In the genomic region with DNA sequence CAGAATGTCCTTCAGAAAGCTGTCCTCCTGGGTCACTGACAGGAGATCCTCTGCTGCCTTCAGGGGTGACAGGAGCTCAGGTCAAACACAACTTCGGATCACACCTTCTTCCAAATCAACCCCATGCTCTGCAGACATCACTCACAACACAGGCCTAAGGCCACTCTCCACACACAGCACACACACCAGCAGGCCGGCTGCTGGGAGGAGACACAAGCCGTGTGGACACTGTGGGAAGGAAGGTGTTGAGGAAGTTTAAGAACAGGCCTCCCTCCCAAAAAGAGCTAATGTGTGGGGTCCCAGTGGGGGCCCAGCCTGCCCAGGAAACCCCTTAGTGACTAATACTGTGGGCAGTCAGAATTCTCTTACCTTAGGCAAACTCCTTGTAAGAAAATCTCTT, we compare ENCODE assay signal across 1 cellular context.
TF ChIP-seq lines count a peak whose summit lies in the region.

No MANE protein-coding gene starts in this region.

TF ChIP-seq in HepG2, 621 proteins besides CTCF, POLR2A, EP300 and RAD21 (continued from another document):
- TF ChIP-seq AFF4 (CRISPR knock-in tag; IDR thresholded peaks at IDR 0.05) (no peak), ZNF550 (CRISPR knock-in tag; IDR thresholded peaks at IDR 0.05; ENCODE audit: borderline replicate concordance) (no peak), E2F1 (CRISPR knock-in tag; IDR thresholded peaks at IDR 0.05) (no peak), SPEN (CRISPR knock-in tag; IDR thresholded peaks at IDR 0.05; ENCODE audit: low read depth) (no peak), ZBTB25 (CRISPR knock-in tag; IDR thresholded peaks at IDR 0.05) (no peak), SAP130 (CRISPR knock-in tag; IDR thresholded peaks at IDR 0.05; ENCODE audit: low read depth) (no peak), ZC3H13 (CRISPR knock-in tag; IDR thresholded peaks at IDR 0.05) (no peak)
- TF ChIP-seq, protein P1, sequence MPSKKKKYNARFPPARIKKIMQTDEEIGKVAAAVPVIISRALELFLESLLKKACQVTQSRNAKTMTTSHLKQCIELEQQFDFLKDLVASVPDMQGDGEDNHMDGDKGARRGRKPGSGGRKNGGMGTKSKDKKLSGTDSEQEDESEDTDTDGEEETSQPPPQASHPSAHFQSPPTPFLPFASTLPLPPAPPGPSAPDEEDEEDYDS (CRISPR knock-in tag; IDR thresholded peaks at IDR 0.05): no peak
